ENCODE assay signal across 8 cellular contexts in the genomic region with DNA sequence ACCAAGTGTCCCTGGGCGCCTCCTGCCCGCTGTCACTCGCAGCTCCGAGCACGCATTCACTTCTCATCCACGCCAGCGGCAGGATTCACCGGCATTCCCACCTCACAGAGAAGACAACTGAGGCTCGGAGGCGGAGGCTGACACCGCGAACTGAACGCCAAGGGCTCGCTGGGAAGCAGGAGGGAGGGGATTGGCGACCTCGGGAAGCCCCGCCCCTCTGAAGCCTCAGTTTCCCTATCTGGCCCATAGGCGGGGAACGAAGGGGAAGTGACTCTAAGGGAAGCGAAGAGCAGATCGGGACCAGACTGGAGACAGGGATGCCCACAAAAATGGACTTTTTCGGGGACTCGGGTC. TPM values are rescaled to one million over a fixed set of nuclear protein-coding genes. Genes with fewer than 3 reads are reported as not detected.
DNase-seq lines count a peak whose midpoint lies in the region; ATAC-seq, FAIRE-seq and TF ChIP-seq lines count a peak whose summit lies in the region.
"Had no signal": no experiment of that assay in that cellular context is flagged by ENCODE, and none has a peak within 500 bp of the region (broad histone marks: within the 10 kb centered on the region; RNA-seq: fewer than 3 reads in every experiment).

No MANE protein-coding gene starts in this region.

- H3K36me3 ChIP-seq in SK-N-SH (replicated peaks in 1 of 2; ENCODE audit: control insufficient read depth in 1 of 2, insufficient read depth in 2 of 2, low read length in 1 of 2) (no peaks in the 10 kb centered on the region), fibroblast of lung (ENCODE audit: control insufficient read depth, insufficient read depth, low read length) (peaks cover 1% of the 10 kb centered on the region)

- peak; percentile 72 for DNase-seq in SK-N-SH
- DNase-seq in fibroblast of lung (ENCODE audit: low read depth in 2 of 2): no peak
- DNase-seq in neural crest cell (ENCODE audit: low read depth, low spot score): no peak
- DNase-seq in GM12892 (ENCODE audit: insufficient read length): no peak
- DNase-seq in H54 (ENCODE audit: insufficient read length, low spot score): no peak
- DNase-seq in LoVo (ENCODE audit: low spot score): no peak

- peak overlapping the region; percentile 99 for H3K4me3 Mint-ChIP-seq in neural crest cell

- H3K4me2 ChIP-seq in SK-N-SH (peak overlapping the region; percentile 98), fibroblast of lung (ENCODE audit: extremely low read depth, insufficient read depth, low read length) (peak overlapping the region; percentile 96)

- peak; percentile 1 for ATAC-seq in GM19372 (IDR thresholded peaks at IDR 0.05; ENCODE audit: low read depth, unreplicated experiment)

- H3F3A ChIP-seq in SK-N-SH (replicated peaks; ENCODE audit: insufficient read depth): no peaks in the 10 kb centered on the region

- H3K9me3 Mint-ChIP-seq in neural crest cell: peaks cover 3% of the 10 kb centered on the region

- no peak for TF ChIP-seq RAD21 in SK-N-SH (IDR thresholded peaks at IDR 0.05; ENCODE audit: low read length)

- CTCF ChIA-PET in SK-N-SH (lab: Yijun Ruan, JAX): interaction anchor here (1.4 kb wide), 1 partner anchor 9 kb away, joined by 7 read pairs; the partner anchor contains the start of gene RPL36

- peak overlapping the region; percentile 74 to 85; a peak in 3 of 4 replicates for H3K27ac ChIP-seq in SK-N-SH (ENCODE audit: low read depth in 2 of 2, low read length in 1 of 2)
- H3K27ac ChIP-seq in fibroblast of lung (ENCODE audit: insufficient read depth, low read length): peak overlapping the region; percentile 92

- TF ChIP-seq POLR2A in GM12892 (IDR thresholded peaks at IDR 0.05; ENCODE audit: low read depth, low read length) (no peak), H54 (IDR thresholded peaks at IDR 0.05; ENCODE audit: low read depth, low read length) (no peak)

- peaks cover 37% of the 10 kb centered on the region for H3K4me1 Mint-ChIP-seq in neural crest cell

- no peak for TF ChIP-seq EP300 in SK-N-SH (IDR thresholded peaks at IDR 0.05; ENCODE audit: borderline replicate concordance in 1 of 2, low read depth in 1 of 2, low read length in 1 of 2)

- 3% methylated on average over 17 of the region's 23 CpGs for WGBS in SK-N-SH (ENCODE audit: low lambda C conversion rate)

- peaks cover 6% of the 10 kb centered on the region for H3K27me3 Mint-ChIP-seq in neural crest cell (ENCODE audit: low read depth)

- H2AFZ ChIP-seq in SK-N-SH (ENCODE audit: low read depth) (peak overlapping the region; percentile 86; the same call in 1 of the 2 replicates), fibroblast of lung (ENCODE audit: low read length) (peak overlapping the region; percentile 73)

- peak overlapping the region; percentile 81 to 85 for H3K4me3 ChIP-seq in SK-N-SH (ENCODE audit: low read depth in 2 of 2, low read length in 1 of 2)
- H3K4me3 ChIP-seq in fibroblast of lung (replicated peaks in 1 of 4; ENCODE audit: control extremely low read depth in 1 of 4, insufficient read depth in 1 of 4, low read depth in 3 of 4, low read length in 4 of 4): peak overlapping the region; percentile 75 to 98 (median 86)

- peak overlapping the region; percentile 89 for H3K9ac ChIP-seq in SK-N-SH
- peak overlapping the region; percentile 90 for H3K9ac ChIP-seq in fibroblast of lung (ENCODE audit: insufficient read depth, low read length)

- TF ChIP-seq CTCF in SK-N-SH (IDR thresholded peaks at IDR 0.05) (no peak), fibroblast of lung (conservative IDR thresholded peaks at IDR 0.05 in 1 of 2, IDR thresholded peaks at IDR 0.05 in 1 of 2; ENCODE audit: low read depth in 1 of 2, low read length in 2 of 2) (no peak), neural crest cell (conservative IDR thresholded peaks at IDR 0.05) (peak; percentile 13)

- H3K4me1 ChIP-seq in SK-N-SH (ENCODE audit: control insufficient read depth in 1 of 2, insufficient read depth in 2 of 2, low read depth in 1 of 2, low read length in 1 of 2) (peaks cover 4 to 21% of the 10 kb centered on the region in 2 experiments; a peak in 1 of 4 replicates), fibroblast of lung (ENCODE audit: control insufficient read depth, extremely low read depth, insufficient read depth, low read length) (peaks cover 4% of the 10 kb centered on the region)

- peaks cover 17% of the 10 kb centered on the region for H3K79me2 ChIP-seq in SK-N-SH (ENCODE audit: insufficient read depth)
- peaks cover 10% of the 10 kb centered on the region for H3K79me2 ChIP-seq in fibroblast of lung (ENCODE audit: control insufficient read depth, insufficient read depth, low read length)

- H3K27ac Mint-ChIP-seq in neural crest cell (ENCODE audit: unreplicated experiment): peak overlapping the region; percentile 99

- H3K9me2 ChIP-seq in SK-N-SH: no peaks in the 10 kb centered on the region

- H3K27me3 ChIP-seq in SK-N-SH (ENCODE audit: insufficient read depth) (no peaks in the 10 kb centered on the region), fibroblast of lung (ENCODE audit: control insufficient read depth, insufficient read depth, low read length) (peaks cover 3% of the 10 kb centered on the region)

- H4K20me1 ChIP-seq in SK-N-SH (ENCODE audit: insufficient read depth) (no peaks in the 10 kb centered on the region), fibroblast of lung (ENCODE audit: control insufficient read depth, extremely low read depth, insufficient read depth, low read length) (no peaks in the 10 kb centered on the region)

- H3K9me3 ChIP-seq in SK-N-SH (no peaks in the 10 kb centered on the region), fibroblast of lung (ENCODE audit: control insufficient read depth, insufficient read depth, low read depth, low read length) (no peaks in the 10 kb centered on the region)

- POLR2A ChIA-PET in SK-N-SH (lab: Yijun Ruan, JAX): no interaction called here

- no peak for FAIRE-seq in GM12892 (lab: Jason Lieb, UNC)
- FAIRE-seq in H54 (lab: Jason Lieb, UNC): no peak

- peaks cover 4% of the 10 kb centered on the region for H3K36me3 Mint-ChIP-seq in neural crest cell (ENCODE audit: low read depth)

TF ChIP-seq in SK-N-SH, 30 proteins besides CTCF, POLR2A, EP300 and RAD21:
- TF ChIP-seq GABPA (IDR thresholded peaks at IDR 0.05; ENCODE audit: low read depth) (no peak), RXRA (IDR thresholded peaks at IDR 0.05; ENCODE audit: borderline replicate concordance, low read depth) (no peak), IRF3 (IDR thresholded peaks at IDR 0.05; ENCODE audit: low read depth, low read length) (no peak), FOXJ3 (CRISPR knock-in tag; IDR thresholded peaks at IDR 0.05) (no peak), MXI1 (IDR thresholded peaks at IDR 0.05; ENCODE audit: low read depth, low read length) (peak; percentile 68; the same call in 1 of the 2 replicates), FOSL2 (IDR thresholded peaks at IDR 0.05; ENCODE audit: borderline replicate concordance, low read depth) (no peak)

RNA-seq across cellular contexts. Expression of gene MICOS13, which starts 0.3 kb away (rescaled TPM):
- polyA plus RNA-seq in SK-N-SH (2012; rRNA removed) (112 and 116 TPM in 2 replicates), fibroblast of lung (20.7 and 20.8 TPM in 2 replicates)
- polyA plus RNA-seq in SK-N-SH (2012; cell fraction: cytosol; rRNA removed): 56.7 and 76.6 TPM in 2 replicates
- 54.9 and 78.4 TPM in 2 replicates for polyA plus RNA-seq in SK-N-SH (2012; cell fraction: nucleus; rRNA removed)
- total RNA-seq in fibroblast of lung (29.3 and 73.5 TPM in 2 replicates), neural crest cell (23.2 and 25.6 TPM in 2 replicates)
- 83.6 and 93.2 TPM in 2 replicates for polyA plus RNA-seq in fibroblast of lung (2012)
- polyA minus RNA-seq in fibroblast of lung (ENCODE audit: low replicate concordance): 29.2 and 29.9 TPM in 2 replicates
- polyA plus RNA-seq in GM12892 (2012; ENCODE audit: missing spikeins): 37.6 TPM

RNA-seq across cellular contexts. Expression of gene HSD11B1L, which starts 0.8 kb away (rescaled TPM):
- polyA plus RNA-seq in SK-N-SH (2012; rRNA removed) (52.0 and 53.3 TPM in 2 replicates), fibroblast of lung (3.1 and 5.1 TPM in 2 replicates)
- polyA plus RNA-seq in SK-N-SH (2012; cell fraction: cytosol; rRNA removed): 35.3 and 47.9 TPM in 2 replicates
- polyA plus RNA-seq in SK-N-SH (2012; cell fraction: nucleus; rRNA removed): 43.7 and 46.7 TPM in 2 replicates
- total RNA-seq in fibroblast of lung (11.0 and 13.0 TPM in 2 replicates), neural crest cell (16.0 and 21.7 TPM in 2 replicates)
- 5.2 and 7.8 TPM in 2 replicates for polyA plus RNA-seq in fibroblast of lung (2012)
- 5.6 TPM in 1 of 2 replicates, not detected in the other for polyA minus RNA-seq in fibroblast of lung (ENCODE audit: low replicate concordance)
- polyA plus RNA-seq in GM12892 (2012; ENCODE audit: missing spikeins): 2.0 TPM

RNA-seq across cellular contexts. Expression of gene RPL36, which starts 10.0 kb away (rescaled TPM):
- polyA plus RNA-seq in SK-N-SH (2012; rRNA removed): 871 and 1,383 TPM in 2 replicates
- polyA plus RNA-seq in SK-N-SH (2012; cell fraction: cytosol; rRNA removed): 933 and 1,018 TPM in 2 replicates
- polyA plus RNA-seq in SK-N-SH (2012; cell fraction: nucleus; rRNA removed): 319 and 414 TPM in 2 replicates
- total RNA-seq in fibroblast of lung: 634 and 864 TPM in 2 replicates
- polyA plus RNA-seq in fibroblast of lung: 341 and 394 TPM in 2 replicates
- polyA plus RNA-seq in fibroblast of lung (2012): 1,113 and 1,403 TPM in 2 replicates
- polyA minus RNA-seq in fibroblast of lung (ENCODE audit: low replicate concordance): 58.4 and 95.5 TPM in 2 replicates
- 1,029 and 1,097 TPM in 2 replicates for total RNA-seq in neural crest cell
- polyA plus RNA-seq in GM12892 (2012; ENCODE audit: missing spikeins): 2,487 TPM

RNA-seq across cellular contexts. Expression of gene LONP1, which starts 39.9 kb away (rescaled TPM):
- polyA plus RNA-seq in SK-N-SH (2012; rRNA removed): 75.4 and 111 TPM in 2 replicates
- polyA plus RNA-seq in SK-N-SH (2012; cell fraction: cytosol; rRNA removed): 49.3 and 74.2 TPM in 2 replicates
- 156 and 220 TPM in 2 replicates for polyA plus RNA-seq in SK-N-SH (2012; cell fraction: nucleus; rRNA removed)
- 149 and 172 TPM in 2 replicates for total RNA-seq in fibroblast of lung
- polyA plus RNA-seq in fibroblast of lung: 29.8 and 37.3 TPM in 2 replicates
- polyA plus RNA-seq in fibroblast of lung (2012): 52.2 and 71.1 TPM in 2 replicates
- polyA minus RNA-seq in fibroblast of lung (ENCODE audit: low replicate concordance): 70.0 and 92.4 TPM in 2 replicates
- total RNA-seq in neural crest cell: 89.9 and 93.2 TPM in 2 replicates
- 45.9 TPM for polyA plus RNA-seq in GM12892 (2012; ENCODE audit: missing spikeins)

RNA-seq across cellular contexts. Expression of gene CATSPERD, which starts 40.4 kb away (rescaled TPM):
- not detected in 2 replicates for polyA plus RNA-seq in SK-N-SH (2012; rRNA removed)
- 0.04 TPM in 1 of 2 replicates, not detected in the other for polyA plus RNA-seq in SK-N-SH (2012; cell fraction: cytosol; rRNA removed)
- polyA plus RNA-seq in SK-N-SH (2012; cell fraction: nucleus; rRNA removed): 0.04 TPM in 1 of 2 replicates, not detected in the other
- not detected in 2 replicates for total RNA-seq in fibroblast of lung
- polyA plus RNA-seq in fibroblast of lung: not detected in 2 replicates
- polyA plus RNA-seq in fibroblast of lung (2012): not detected in 2 replicates
- polyA minus RNA-seq in fibroblast of lung (ENCODE audit: low replicate concordance): not detected in 2 replicates
- not detected in 2 replicates for total RNA-seq in neural crest cell
- not detected for polyA plus RNA-seq in GM12892 (2012; ENCODE audit: missing spikeins)
- total RNA-seq: subcutaneous adipose tissue had no signal
